9 cellular contexts compared by ENCODE assay signal in genomic region chr11:9600651-9601040, GRCh38. TPM values are rescaled to one million over a fixed set of nuclear protein-coding genes. Genes with fewer than 3 reads are reported as not detected.
DNase-seq lines count a peak whose midpoint lies in the region; ATAC-seq, FAIRE-seq and TF ChIP-seq lines count a peak whose summit lies in the region.
"Had no signal": no experiment of that assay in that cellular context is flagged by ENCODE, and none has a peak within 500 bp of the region (broad histone marks: within the 10 kb centered on the region; RNA-seq: fewer than 3 reads in every experiment).

No MANE protein-coding gene starts in this region.

- H3K79me2 ChIP-seq in astrocyte (ENCODE audit: insufficient read depth, low read length): no peaks in the 10 kb centered on the region

- peak overlapping the region; percentile 78 to 93 (median 91) for H3K4me2 ChIP-seq in BLaER1 treated with 17β-estradiol and CSF1 and Interleukin-3, amounts not matched to agents 10 nM and 100 nM
- H3K4me2 ChIP-seq in astrocyte (ENCODE audit: low read length): peak overlapping the region; percentile 58

- no peaks in the 10 kb centered on the region for H3K36me3 Mint-ChIP-seq in astrocyte (ENCODE audit: low read depth, unreplicated experiment)
- H3K36me3 Mint-ChIP-seq: brain had no signal

- H3K4me1 Mint-ChIP-seq in astrocyte (ENCODE audit: low read depth, unreplicated experiment): peaks cover 21% of the 10 kb centered on the region

- peak overlapping the region; percentile 47 to 80 (median 70); a peak in 21 of 22 replicates for H3K27ac ChIP-seq in BLaER1 treated with 17β-estradiol and CSF1 and Interleukin-3, amounts not matched to agents 10 nM and 100 nM
- H3K27ac ChIP-seq in astrocyte (ENCODE audit: low read depth, low read length) (no peak overlapping the region), adrenal gland (no peak overlapping the region)

- intact Hi-C loops in adrenal gland (cut with DNase I): no loop called here

- peaks cover 0 to 15% (median 7%) of the 10 kb centered on the region in 11 experiments; a peak in 9 of 22 replicates for H3K27me3 ChIP-seq in BLaER1 treated with 17β-estradiol and CSF1 and Interleukin-3, amounts not matched to agents 10 nM and 100 nM
- H3K27me3 ChIP-seq in astrocyte (ENCODE audit: insufficient read depth, low read length) (no peaks in the 10 kb centered on the region), adrenal gland (no peaks in the 10 kb centered on the region)

- peaks cover 0 to 13% (median 6%) of the 10 kb centered on the region in 11 experiments; a peak in 6 of 22 replicates for H4K20me1 ChIP-seq in BLaER1 treated with 17β-estradiol and CSF1 and Interleukin-3, amounts not matched to agents 10 nM and 100 nM
- H4K20me1 ChIP-seq in astrocyte (ENCODE audit: insufficient read depth, low read length): no peaks in the 10 kb centered on the region

- H3K27ac Mint-ChIP-seq in astrocyte (ENCODE audit: unreplicated experiment): peak overlapping the region; percentile 68

- peak overlapping the region; percentile 12 to 63 (median 35); a peak in 11 of 20 replicates for H3K4me3 ChIP-seq in BLaER1 treated with 17β-estradiol and CSF1 and Interleukin-3, amounts not matched to agents 10 nM and 100 nM
- H3K4me3 ChIP-seq in astrocyte (ENCODE audit: insufficient read depth, low read depth, low read length) (no peak overlapping the region), adrenal gland (no peak overlapping the region)

- H3K9me3 Mint-ChIP-seq in astrocyte (ENCODE audit: unreplicated experiment): peaks cover 2% of the 10 kb centered on the region

- DNase-seq in astrocyte (ENCODE audit: low read depth) (peak; percentile 42), 8988T (no peak), nucleus accumbens (lab: John Stamatoyannopoulos, UW) (no peak), adrenal gland (no peak), NCI-H526 (lab: John Stamatoyannopoulos, UW) (no peak)

- peak; percentile 39 for ATAC-seq in GM19372 (IDR thresholded peaks at IDR 0.05; ENCODE audit: low read depth, unreplicated experiment)
- ATAC-seq in HG03442 (IDR thresholded peaks at IDR 0.05; ENCODE audit: unreplicated experiment): peak; percentile 33

- H3K9me3 ChIP-seq in BLaER1 treated with 17β-estradiol and CSF1 and Interleukin-3, amounts not matched to agents 10 nM and 100 nM (replicated peaks in 1 of 11): no peaks in the 10 kb centered on the region
- H3K9me3 ChIP-seq in astrocyte (ENCODE audit: insufficient read depth, low read depth, low read length) (no peaks in the 10 kb centered on the region), adrenal gland (replicated peaks in 1 of 3) (no peaks in the 10 kb centered on the region)

- H3K9ac ChIP-seq in BLaER1 treated with 17β-estradiol and CSF1 and Interleukin-3, amounts not matched to agents 10 nM and 100 nM: peak overlapping the region in 9 of 11 experiments; percentile 27 to 67 (median 61); a peak in 13 of 22 replicates
- H3K9ac ChIP-seq in astrocyte (ENCODE audit: low read length): no peak overlapping the region

- no peak overlapping the region for H2AFZ ChIP-seq in astrocyte (ENCODE audit: low read depth, low read length)

- peaks cover 27 to 35% (median 33%) of the 10 kb centered on the region in 10 experiments for H3K4me1 ChIP-seq in BLaER1 treated with 17β-estradiol and CSF1 and Interleukin-3, amounts not matched to agents 10 nM and 100 nM
- H3K4me1 ChIP-seq in astrocyte (ENCODE audit: insufficient read depth, low read length): peaks cover 11% of the 10 kb centered on the region
- no peaks in the 10 kb centered on the region for H3K4me1 ChIP-seq in adrenal gland (replicated peaks in 1 of 2)

- 89 to 96% (median 95%) methylated on average over 4 of the region's 4 CpGs for WGBS in adrenal gland, 4 donors

- no peaks in the 10 kb centered on the region for H3K36me3 ChIP-seq in BLaER1 treated with 17β-estradiol and CSF1 and Interleukin-3, amounts not matched to agents 10 nM and 100 nM
- H3K36me3 ChIP-seq in astrocyte (ENCODE audit: insufficient read depth, low read length) (no peaks in the 10 kb centered on the region), adrenal gland (replicated peaks in 1 of 2) (no peaks in the 10 kb centered on the region)

- H3K27me3 Mint-ChIP-seq in astrocyte (ENCODE audit: low read depth, unreplicated experiment): no peaks in the 10 kb centered on the region
- H3K27me3 Mint-ChIP-seq: brain had no signal

- FAIRE-seq in astrocyte (lab: Jason Lieb, UNC): no peak

- peak overlapping the region; percentile 55 for H3K4me3 Mint-ChIP-seq in astrocyte (ENCODE audit: unreplicated experiment)
- H3K4me3 Mint-ChIP-seq: brain had no signal

- no peak for TF ChIP-seq POLR2A in adrenal gland (IDR thresholded peaks at IDR 0.05)

- no peak for TF ChIP-seq CTCF in astrocyte (IDR thresholded peaks at IDR 0.05; ENCODE audit: insufficient read depth, low read depth, low read length)
- TF ChIP-seq CTCF in adrenal gland (IDR thresholded peaks at IDR 0.05): no peak

RNA-seq across cellular contexts. Expression of gene WEE1, which starts 27.2 kb away (rescaled TPM):
- total RNA-seq in astrocyte (29.3 and 50.7 TPM in 2 replicates), adrenal gland (10 to 100 TPM in 4 of 8 donors, 1 to 10 TPM in 4; 3.3 to 11.3 (median 9.0) TPM)
- polyA plus RNA-seq in adrenal gland: 10 to 100 TPM in 1 of 3 donors, 1 to 10 TPM in 2; 4.7 to 10.3 (median 4.7) TPM

Comparison
In these comparisons a context has a peak if more than half of its experiments do, and no peak if none do; other contexts are left out.
1. H3K27ac ChIP-seq: peak in BLaER1 treated with 17β-estradiol and CSF1 and Interleukin-3, amounts not matched to agents 10 nM and 100 nM (11 of 11); none in astrocyte (single experiment) and adrenal gland (0 of 5).
2. H3K4me3 ChIP-seq: peak in BLaER1 treated with 17β-estradiol and CSF1 and Interleukin-3, amounts not matched to agents 10 nM and 100 nM (10 of 10); none in astrocyte (single experiment) and adrenal gland (0 of 4).